Comparison of ENCODE assay signal across 8 cellular contexts in the genomic region with DNA sequence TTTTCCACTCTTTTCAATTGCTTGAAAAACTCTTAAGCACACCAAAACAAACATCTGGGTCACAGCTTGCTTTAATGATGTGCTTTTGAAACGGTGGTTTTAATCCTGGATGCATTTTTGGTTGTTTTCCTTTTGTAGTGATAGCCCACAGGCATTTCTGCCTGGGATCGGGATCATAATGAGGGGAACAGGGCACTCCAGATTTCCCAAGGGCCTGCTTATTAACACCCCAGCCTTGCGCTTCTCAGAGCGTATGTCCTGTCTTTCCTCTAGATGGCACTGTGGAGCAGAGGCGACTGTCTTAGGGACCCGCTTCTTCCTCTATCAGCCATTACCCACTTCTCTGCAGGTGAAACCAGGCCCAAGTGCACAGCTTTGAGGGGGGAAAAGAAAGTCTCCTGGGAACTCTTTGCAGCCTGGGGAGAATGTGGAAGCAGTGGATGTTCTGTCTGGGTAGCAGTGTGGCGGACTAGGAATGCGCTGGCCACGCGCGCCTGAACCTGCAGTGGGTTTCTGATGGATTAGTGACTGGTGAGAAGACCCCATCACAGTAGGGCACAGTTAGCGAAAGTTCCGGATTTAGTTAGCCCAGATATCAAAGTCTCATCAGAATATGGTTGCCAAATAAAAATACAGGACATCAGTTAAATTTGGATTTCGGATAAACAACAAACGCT.
DNase-seq lines count a peak whose midpoint lies in the region; ATAC-seq and TF ChIP-seq lines count a peak whose summit lies in the region.

No MANE protein-coding gene starts in this region.

- in situ Hi-C loops in astrocyte of the cerebellum (cut with HindIII; ENCODE audit: low sequenced_read_pairs), result no loop called here

- DNase-seq in NOMO-1 (lab: John Stamatoyannopoulos, UW; ENCODE audit: unreplicated experiment in 2 of 2), result peak; percentile 6 to 21
- no peak for DNase-seq in NOMO-1 treated with dmso at 0.1 percent for 144 hours (lab: John Stamatoyannopoulos, UW; ENCODE audit: unreplicated experiment)
- DNase-seq in NCI-H1092 treated with DMSO at 0.1 percent for 48 hours (lab: John Stamatoyannopoulos, UW), result peak; percentile 69
- peak; percentile 47 for DNase-seq in T-helper 2 cell treated with Interferon-gamma antibody and Interleukin-4, amounts not matched to agents 5 μg/mL and 100 μg/mL, for 36 hours (ENCODE audit: low spot score)
- DNase-seq in astrocyte of the cerebellum (ENCODE audit: low read depth), result peak; percentile 89
- DNase-seq in iPS DF 6.9 (ENCODE audit: low read depth, low spot score), result peak; percentile 74
- peak; percentile 30 to 42 for DNase-seq in stimulated activated CD4-positive, alpha-beta T cell treated with anti-CD3 and anti-CD28 coated beads, Interleukin-15, amount 100 ng/mL, for 48 hours (ENCODE audit: low read depth in 2 of 2)

- H3K9me3 ChIP-seq in iPS DF 6.9 (ENCODE audit: control insufficient read depth, insufficient read depth, low read length), result no peaks in the 10 kb centered on the region

- H3K36me3 ChIP-seq in iPS DF 6.9 (ENCODE audit: control insufficient read depth, insufficient read depth, low read length), result no peaks in the 10 kb centered on the region

- H3K4me3 Mint-ChIP-seq in T-helper 2 cell treated with Interferon-gamma antibody and Interleukin-4, amounts not matched to agents 5 μg/mL and 100 μg/mL, for 36 hours, result no peak overlapping the region

- ATAC-seq in HG02678 (IDR thresholded peaks at IDR 0.05; ENCODE audit: unreplicated experiment), result peak; percentile 79

- H3K27me3 ChIP-seq in iPS DF 6.9 (ENCODE audit: control insufficient read depth, insufficient read depth, low read length), result no peaks in the 10 kb centered on the region

- peaks cover 11% of the 10 kb centered on the region for H3K4me1 Mint-ChIP-seq in T-helper 2 cell treated with Interferon-gamma antibody and Interleukin-4, amounts not matched to agents 5 μg/mL and 100 μg/mL, for 36 hours (ENCODE audit: low read depth)

- WGBS in iPS DF 6.9 (ENCODE audit: insufficient coverage, insufficient read length), result no CpG with 5 or more reads among the region's 15 CpGs

- no peak overlapping the region for H3K4me3 ChIP-seq in astrocyte of the cerebellum (ENCODE audit: low read depth, low read length)
- no peak overlapping the region for H3K4me3 ChIP-seq in iPS DF 6.9 (ENCODE audit: low read length)

- no peaks in the 10 kb centered on the region for H3K4me1 ChIP-seq in iPS DF 6.9 (ENCODE audit: control insufficient read depth, insufficient read depth, low read length)

- H3K36me3 Mint-ChIP-seq in T-helper 2 cell treated with Interferon-gamma antibody and Interleukin-4, amounts not matched to agents 5 μg/mL and 100 μg/mL, for 36 hours (ENCODE audit: low read depth), result no peaks in the 10 kb centered on the region

- H3K27me3 Mint-ChIP-seq in T-helper 2 cell treated with Interferon-gamma antibody and Interleukin-4, amounts not matched to agents 5 μg/mL and 100 μg/mL, for 36 hours (ENCODE audit: low read depth), result no peaks in the 10 kb centered on the region

- H3K9me3 Mint-ChIP-seq in T-helper 2 cell treated with Interferon-gamma antibody and Interleukin-4, amounts not matched to agents 5 μg/mL and 100 μg/mL, for 36 hours, result no peaks in the 10 kb centered on the region

- TF ChIP-seq CTCF in astrocyte of the cerebellum (IDR thresholded peaks at IDR 0.05; ENCODE audit: low read depth, low read length, missing control alignments), result peak; percentile 90

- no peak overlapping the region for H3K27ac ChIP-seq in iPS DF 6.9 (ENCODE audit: low read length)

- no peak overlapping the region for H3K27ac Mint-ChIP-seq in T-helper 2 cell treated with Interferon-gamma antibody and Interleukin-4, amounts not matched to agents 5 μg/mL and 100 μg/mL, for 36 hours
